ENCODE assay signal across 1 cellular context in genomic region chr6:3585320-3585935, GRCh38.
TF ChIP-seq lines count a peak whose summit lies in the region.

No MANE protein-coding gene starts in this region.

TF ChIP-seq in WTC11, 78 proteins besides CTCF, POLR2A, EP300 and RAD21 (continued from another document):
- TF ChIP-seq ZNF512 (CRISPR knock-in tag; IDR thresholded peaks at IDR 0.05; ENCODE audit: borderline replicate concordance) (no peak), ZBTB21 (CRISPR knock-in tag; IDR thresholded peaks at IDR 0.05; ENCODE audit: borderline replicate concordance) (no peak), JUN (CRISPR knock-in tag; IDR thresholded peaks at IDR 0.05) (no peak)
